24 cellular contexts compared by ENCODE assay signal in the genomic region with DNA sequence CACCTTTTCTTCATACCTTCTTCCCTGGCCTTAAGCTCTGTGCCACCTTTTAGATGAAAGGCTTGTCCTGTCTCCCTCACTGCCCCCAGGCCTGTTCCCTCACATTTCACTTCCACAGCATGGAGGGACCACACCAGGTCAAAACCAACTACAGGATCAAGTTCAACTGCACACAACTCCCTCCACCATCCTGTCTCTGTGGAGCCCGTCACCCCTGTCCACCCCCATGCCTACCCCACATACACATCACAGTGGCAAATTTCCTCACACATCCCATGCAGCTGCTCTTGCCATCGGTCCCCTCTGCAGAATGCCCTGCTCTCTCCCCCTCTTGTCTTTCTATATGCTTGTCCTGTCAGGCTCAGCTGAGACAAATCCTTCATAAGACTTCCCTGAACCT.
"Had no signal": no experiment of that assay in that cellular context is flagged by ENCODE, and none has a peak within 500 bp of the region (broad histone marks: within the 10 kb centered on the region; RNA-seq: fewer than 3 reads in every experiment).

No MANE protein-coding gene starts in this region.

- H3K4me1 Mint-ChIP-seq: activated CD4-positive, alpha-beta T cell treated with anti-CD3 and anti-CD28 coated beads, Interleukin-2, amount 10 ng/mL, durations not matched to agents 7 days and 5 days; activated naive CD4-positive, alpha-beta T cell treated with anti-CD3 and anti-CD28 coated beads, Interleukin-2, amount 10 ng/mL, durations not matched to agents 7 days and 5 days; T-cell had no signal

- H3K4me3 Mint-ChIP-seq: activated CD4-positive, alpha-beta memory T cell treated with anti-CD3 and anti-CD28 coated beads for 36 hours; activated CD4-positive, alpha-beta T cell treated with anti-CD3 and anti-CD28 coated beads, Interleukin-2, amount 10 ng/mL, durations not matched to agents 7 days and 5 days; activated naive CD4-positive, alpha-beta T cell treated with anti-CD3 and anti-CD28 coated beads, Interleukin-2, amount 10 ng/mL, durations not matched to agents 7 days and 5 days; activated naive CD8-positive, alpha-beta T cell treated with anti-CD3 and anti-CD28 coated beads for 36 hours; activated T-cell treated with anti-CD3 and anti-CD28 coated beads, Interleukin-2, amount 50 U/mL, for 72 hours; T-cell had no signal

- DNase-seq: activated CD4-positive, alpha-beta memory T cell treated with anti-CD3 and anti-CD28 coated beads for 36 hours; activated CD4-positive, alpha-beta T cell treated with anti-CD3 and anti-CD28 coated beads, Interleukin-2, amount 10 ng/mL, durations not matched to agents 7 days and 5 days; activated CD4-positive, CD25-positive, alpha-beta regulatory T cell; activated CD8-positive, alpha-beta memory T cell treated with anti-CD3 and anti-CD28 coated beads for 24 hours; activated gamma-delta T cell treated with Interleukin-2 at 50 U/mL for 16 hours; activated naive CD4-positive, alpha-beta T cell treated with anti-CD3 and anti-CD28 coated beads, Interleukin-2, amount 10 ng/mL, durations not matched to agents 7 days and 5 days; activated naive CD8-positive, alpha-beta T cell treated with anti-CD3 and anti-CD28 coated beads for 36 hours; activated T-cell treated with anti-CD3 and anti-CD28 coated beads, Interleukin-2, amount 50 U/mL, for 72 hours; caudate nucleus; MG63; MV-4-11; NCI-H1092 treated with DMSO at 0.1 percent for 48 hours; NCI-H1436; NCI-H1694 treated with DMSO at 0.1 percent for 48 hours; NCI-H2029 treated with DMSO at 0.1 percent for 48 hours; NCI-H345; NCI-H510A; NCI-H526 treated with DMSO at 0.1 percent for 48 hours; NCI-H82; SIG-M5; T-cell; T-helper 2 cell; T1000 had no signal

- H3K9me3 ChIP-seq: MG63 had no signal

- H3K9me3 Mint-ChIP-seq: activated CD4-positive, alpha-beta memory T cell treated with anti-CD3 and anti-CD28 coated beads for 36 hours; activated CD4-positive, alpha-beta T cell treated with anti-CD3 and anti-CD28 coated beads, Interleukin-2, amount 10 ng/mL, durations not matched to agents 7 days and 5 days; activated naive CD4-positive, alpha-beta T cell treated with anti-CD3 and anti-CD28 coated beads, Interleukin-2, amount 10 ng/mL, durations not matched to agents 7 days and 5 days; activated naive CD8-positive, alpha-beta T cell treated with anti-CD3 and anti-CD28 coated beads for 36 hours; activated T-cell treated with anti-CD3 and anti-CD28 coated beads, Interleukin-2, amount 50 U/mL, for 72 hours; activated T-helper 2 cell treated with anti-CD3 and anti-CD28 coated beads, Interferon-gamma antibody, Interleukin-2, Interleukin-4, amounts not matched to agents 10 μg/mL and 5 μg/mL and 100 μg/mL, durations not matched to agents 14 hours and 24 hours and 36 hours; T-cell had no signal

- ATAC-seq: activated T-cell treated with anti-CD3 and anti-CD28 coated beads, Interleukin-2, amount 50 U/mL, for 72 hours; T-cell had no signal

- H3K27ac Mint-ChIP-seq: activated CD4-positive, alpha-beta memory T cell treated with anti-CD3 and anti-CD28 coated beads for 36 hours; activated CD4-positive, alpha-beta T cell treated with anti-CD3 and anti-CD28 coated beads, Interleukin-2, amount 10 ng/mL, durations not matched to agents 7 days and 5 days; activated naive CD4-positive, alpha-beta T cell treated with anti-CD3 and anti-CD28 coated beads, Interleukin-2, amount 10 ng/mL, durations not matched to agents 7 days and 5 days; activated naive CD8-positive, alpha-beta T cell treated with anti-CD3 and anti-CD28 coated beads for 36 hours; activated T-cell treated with anti-CD3 and anti-CD28 coated beads, Interleukin-2, amount 50 U/mL, for 72 hours; activated T-helper 2 cell treated with anti-CD3 and anti-CD28 coated beads, Interferon-gamma antibody, Interleukin-2, Interleukin-4, amounts not matched to agents 10 μg/mL and 5 μg/mL and 100 μg/mL, durations not matched to agents 14 hours and 24 hours and 36 hours; T-cell had no signal

- H3K27me3 Mint-ChIP-seq: activated CD4-positive, alpha-beta memory T cell treated with anti-CD3 and anti-CD28 coated beads for 36 hours; activated CD4-positive, alpha-beta T cell treated with anti-CD3 and anti-CD28 coated beads, Interleukin-2, amount 10 ng/mL, durations not matched to agents 7 days and 5 days; activated naive CD8-positive, alpha-beta T cell treated with anti-CD3 and anti-CD28 coated beads for 36 hours; T-cell had no signal

- H3K4me3 ChIP-seq: MG63 had no signal

- H3K36me3 Mint-ChIP-seq: activated CD4-positive, alpha-beta memory T cell treated with anti-CD3 and anti-CD28 coated beads for 36 hours; activated naive CD4-positive, alpha-beta T cell treated with anti-CD3 and anti-CD28 coated beads, Interleukin-2, amount 10 ng/mL, durations not matched to agents 7 days and 5 days had no signal

- H3K36me3 ChIP-seq: MG63 had no signal

- H3K27me3 ChIP-seq: MG63 had no signal
